In the genomic region with DNA sequence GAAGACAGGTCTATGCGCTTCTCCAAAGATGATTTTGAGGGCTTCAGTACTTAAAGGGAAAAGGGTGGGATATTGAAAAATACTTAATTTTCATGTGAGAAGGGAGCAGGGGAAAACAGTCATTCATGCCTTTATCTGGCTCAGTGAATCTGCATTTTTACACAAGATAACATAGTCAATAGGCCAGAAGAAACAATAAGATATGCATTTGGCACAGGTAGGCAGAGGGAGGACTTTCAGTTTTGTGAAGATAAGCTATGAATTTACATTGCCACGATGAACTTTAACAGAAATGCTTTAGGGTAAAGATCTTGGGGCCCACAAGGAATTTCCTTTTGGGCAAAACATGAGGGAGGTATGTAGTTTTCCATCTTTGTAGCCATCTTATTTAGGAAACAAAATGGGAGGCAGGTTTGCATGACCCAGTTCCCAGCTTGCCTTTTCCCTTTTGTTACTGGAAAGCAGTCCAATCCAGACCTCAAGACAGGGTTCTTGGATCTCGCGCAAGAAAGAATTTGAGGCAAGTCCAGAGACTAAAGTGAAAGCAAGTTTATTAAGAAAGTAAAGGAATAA, we compare ENCODE assay signal across 32 cellular contexts.
"Had no signal": no experiment of that assay in that cellular context is flagged by ENCODE, and none has a peak within 500 bp of the region (broad histone marks: within the 10 kb centered on the region; RNA-seq: fewer than 3 reads in every experiment).

No MANE protein-coding gene starts in this region.

- H3K9me3 ChIP-seq: ascending aorta, breast epithelium, colonic mucosa, esophagus muscularis mucosa, gastrocnemius medialis, heart left ventricle had no signal

- FAIRE-seq: endometrium, endothelial cell of umbilical vein had no signal

- ATAC-seq: activated CD4-positive, alpha-beta T cell treated with anti-CD3 and anti-CD28 coated beads for 36 hours; activated CD8-positive, alpha-beta memory T cell treated with anti-CD3 and anti-CD28 coated beads, Interleukin-2, amount 10 ng/mL, durations not matched to agents 7 days and 5 days; activated CD8-positive, alpha-beta T cell treated with anti-CD3 and anti-CD28 coated beads, Interleukin-2, amount 10 ng/mL, durations not matched to agents 7 days and 5 days; activated naive CD4-positive, alpha-beta T cell treated with anti-CD3 and anti-CD28 coated beads, Interleukin-2, amount 50 U/mL, for 72 hours; gastrocnemius medialis; heart left ventricle; T-helper 17 cell had no signal

- H3K4me1 ChIP-seq: ascending aorta, breast epithelium, colonic mucosa, esophagus muscularis mucosa, gastrocnemius medialis, heart left ventricle had no signal

- H3K27ac ChIP-seq: ascending aorta, breast epithelium, cardiac muscle cell, colonic mucosa, esophagus muscularis mucosa, foreskin keratinocyte, gastrocnemius medialis, heart left ventricle had no signal

- DNase-seq: activated CD4-positive, alpha-beta memory T cell treated with anti-CD3 and anti-CD28 coated beads for 36 hours; activated CD4-positive, alpha-beta T cell treated with anti-CD3 and anti-CD28 coated beads for 36 hours; activated CD4-positive, alpha-beta T cell treated with anti-CD3 and anti-CD28 coated beads, Interleukin-2, amount 10 ng/mL, durations not matched to agents 24 days and 14 days; activated CD4-positive, CD25-positive, alpha-beta regulatory T cell; activated CD4-positive, CD25-positive, alpha-beta regulatory T cell treated with anti-CD3 and anti-CD28 coated beads, Interleukin-2, amount 50 U/mL, for 72 hours; activated CD8-positive, alpha-beta memory T cell treated with anti-CD3 and anti-CD28 coated beads, Interleukin-2, amount 10 ng/mL, durations not matched to agents 7 days and 5 days; activated CD8-positive, alpha-beta memory T cell treated with anti-CD3 and anti-CD28 coated beads, Interleukin-2, amount 50 U/mL, for 4 hours; activated CD8-positive, alpha-beta T cell treated with anti-CD3 and anti-CD28 coated beads, Interleukin-2, amount 10 ng/mL, durations not matched to agents 7 days and 5 days; activated gamma-delta T cell; activated naive CD4-positive, alpha-beta T cell; activated naive CD4-positive, alpha-beta T cell treated with anti-CD3 and anti-CD28 coated beads, Interleukin-2, amount 10 ng/mL, durations not matched to agents 7 days and 5 days; activated naive CD8-positive, alpha-beta T cell treated with anti-CD3 and anti-CD28 coated beads, Interleukin-2, amount 10 ng/mL, durations not matched to agents 7 days and 5 days; activated T-cell treated with anti-CD3 and anti-CD28 coated beads, Interleukin-2, amount 50 U/mL, for 1 hour; activated T-cell treated with anti-CD3 and anti-CD28 coated beads, Interleukin-2, amount 50 U/mL, for 48 hours; central memory CD4-positive, alpha-beta T cell; cerebellar nuclear complex; colonic mucosa; effector CD8-positive, alpha-beta T cell; gastrocnemius medialis; glutamatergic neuron; heart left ventricle; T-helper 1 cell; T-helper 17 cell; T1000 had no signal

- H3K36me3 ChIP-seq: ascending aorta, breast epithelium, cardiac muscle cell, colonic mucosa, esophagus muscularis mucosa, gastrocnemius medialis, heart left ventricle had no signal

- H3K4me3 ChIP-seq: ascending aorta, breast epithelium, cardiac muscle cell, colonic mucosa, esophagus muscularis mucosa, gastrocnemius medialis, heart left ventricle had no signal

- H3K27me3 ChIP-seq: ascending aorta, breast epithelium, cardiac muscle cell, colonic mucosa, foreskin keratinocyte, gastrocnemius medialis, heart left ventricle had no signal
